15 cellular contexts compared by ENCODE assay signal in genomic region chr5:139930406-139930805, GRCh38.
DNase-seq lines count a peak whose midpoint lies in the region; ATAC-seq lines count a peak whose summit lies in the region.
"Had no signal": no experiment of that assay in that cellular context is flagged by ENCODE, and none has a peak within 500 bp of the region (broad histone marks: within the 10 kb centered on the region; RNA-seq: fewer than 3 reads in every experiment).

No MANE protein-coding gene starts in this region.

- peak; percentile 39 for DNase-seq in NCI-H187 treated with DMSO at 0.1 percent for 48 hours (lab: John Stamatoyannopoulos, UW)
- no peak for DNase-seq in NCI-H187 (lab: John Stamatoyannopoulos, UW)
- DNase-seq in NCI-H345 treated with DMSO at 0.1 percent for 48 hours (lab: John Stamatoyannopoulos, UW; ENCODE audit: unreplicated experiment), result peak; percentile 89
- DNase-seq in myocyte (ENCODE audit: low read depth), result peak; percentile 5
- DNase-seq in KBM-7, result no peak
- no peak for DNase-seq in iPS-NIHi7 (ENCODE audit: extremely low spot score)
- DNase-seq in left colon, result no peak
- DNase-seq: CD4-positive, alpha-beta memory T cell; DMS153; DMS79; GDM1; GM23248; HCEC 1CT; HFFc6 had no signal

- ATAC-seq in left colon, result no peak
- ATAC-seq: A549 had no signal

- intact Hi-C loops in left colon (cut with DNase I, micrococcal nuclease), result no loop called here

- in situ Hi-C loops in KBM-7 (cut with MboI; ENCODE audit: low pct_unique_long_range_greater_than_20kb, low sequenced_read_pairs), result no loop called here

Comparison
In these comparisons a context has a peak if more than half of its experiments do, and no peak if none do; other contexts are left out.
1. DNase-seq: peak in NCI-H187 treated with DMSO at 0.1 percent for 48 hours (single experiment), NCI-H345 treated with DMSO at 0.1 percent for 48 hours (single experiment) and myocyte (single experiment); none in NCI-H187 (0 of 2), KBM-7 (single experiment), iPS-NIHi7 (single experiment) and left colon (0 of 2).